Comparison of ENCODE assay signal across 1 cellular context in genomic region chr19:1237754-1238372, GRCh38.
TF ChIP-seq lines count a peak whose summit lies in the region.

TSS of gene CBARP (minus strand) at chr19:1238005. CDS start at chr19:1236100, 1,905 bp downstream.

TF ChIP-seq in HepG2, 621 proteins besides CTCF, POLR2A, EP300 and RAD21 (continued from another document and continues in another):
- TF ChIP-seq IRF9 (CRISPR knock-in tag; IDR thresholded peaks at IDR 0.05; ENCODE audit: borderline replicate concordance) (no peak), MAX (IDR thresholded peaks at IDR 0.05) (peak; percentile 6; the same call in 1 of the 2 replicates), AHR (CRISPR knock-in tag; IDR thresholded peaks at IDR 0.05) (no peak), ARNTL (CRISPR knock-in tag; IDR thresholded peaks at IDR 0.05) (no peak), PTBP1 (IDR thresholded peaks at IDR 0.05; ENCODE audit: low read depth, low read length, poor library complexity, severe bottlenecking) (no peak), CEBPG (CRISPR knock-in tag; IDR thresholded peaks at IDR 0.05) (no peak), TFE3 (CRISPR knock-in tag; IDR thresholded peaks at IDR 0.05) (no peak), THAP8 (CRISPR knock-in tag; IDR thresholded peaks at IDR 0.05; ENCODE audit: borderline replicate concordance) (no peak), ZNF720 (CRISPR knock-in tag; IDR thresholded peaks at IDR 0.05) (no peak), ZBTB33 (CRISPR knock-in tag; IDR thresholded peaks at IDR 0.05) (0 out of 2 replicates have a peak, but pooled peaks have one; percentile 1), BCL3 (CRISPR knock-in tag; IDR thresholded peaks at IDR 0.05) (no peak), ZBTB2 (CRISPR knock-in tag; IDR thresholded peaks at IDR 0.05; ENCODE audit: low read depth) (peak; percentile 90), CCDC6 (CRISPR knock-in tag; IDR thresholded peaks at IDR 0.05) (no peak), SIN3A (IDR thresholded peaks at IDR 0.05; ENCODE audit: borderline replicate concordance, low read depth, low read length) (no peak; the same call in 1 of the 2 replicates), HOXA3 (CRISPR knock-in tag; IDR thresholded peaks at IDR 0.05) (0 out of 2 replicates have a peak, but pooled peaks have one; percentile 8), TMF1 (CRISPR knock-in tag; IDR thresholded peaks at IDR 0.05; ENCODE audit: low read depth) (no peak), SOX6 (IDR thresholded peaks at IDR 0.05) (no peak), SOX6 (CRISPR knock-in tag; IDR thresholded peaks at IDR 0.05) (no peak), PATZ1 (CRISPR knock-in tag; IDR thresholded peaks at IDR 0.05) (peak; percentile 63; the same call in 1 of the 2 replicates), ZNF800 (CRISPR knock-in tag; IDR thresholded peaks at IDR 0.05) (0 out of 2 replicates have a peak, but pooled peaks have one; percentile 37), FIP1L1 (IDR thresholded peaks at IDR 0.05; ENCODE audit: borderline replicate concordance, insufficient read depth, low read depth, low read length) (no peak), ZFP91 (CRISPR knock-in tag; IDR thresholded peaks at IDR 0.05; ENCODE audit: borderline replicate concordance) (no peak), HIC2 (CRISPR knock-in tag; IDR thresholded peaks at IDR 0.05; ENCODE audit: low read depth) (no peak), BCLAF1 (IDR thresholded peaks at IDR 0.05) (no peak), NFE2L2 (IDR thresholded peaks at IDR 0.05; ENCODE audit: low read length) (no peak), ZNF704 (CRISPR knock-in tag; IDR thresholded peaks at IDR 0.05; ENCODE audit: borderline replicate concordance) (no peak), ZNF383 (CRISPR knock-in tag; IDR thresholded peaks at IDR 0.05; ENCODE audit: borderline replicate concordance) (no peak), SRF (IDR thresholded peaks at IDR 0.05; ENCODE audit: low read depth, low read length) (no peak), THAP11 (CRISPR knock-in tag; IDR thresholded peaks at IDR 0.05) (0 out of 2 replicates have a peak, but pooled peaks have one; percentile 11), ZNF547 (CRISPR knock-in tag; IDR thresholded peaks at IDR 0.05) (no peak), E2F2 (CRISPR knock-in tag; IDR thresholded peaks at IDR 0.05; ENCODE audit: borderline replicate concordance) (no peak), PPARG (CRISPR knock-in tag; conservative IDR thresholded peaks at IDR 0.05) (no peak), ZNF12 (CRISPR knock-in tag; IDR thresholded peaks at IDR 0.05) (no peak), SMYD3 (CRISPR knock-in tag; IDR thresholded peaks at IDR 0.05) (no peak), NCOA5 (CRISPR knock-in tag; IDR thresholded peaks at IDR 0.05) (no peak)
